In genomic region chr10:2358586-2358985, GRCh38 we compare ENCODE assay signal across 38 cellular contexts.
"Had no signal": no experiment of that assay in that cellular context is flagged by ENCODE, and none has a peak within 500 bp of the region (broad histone marks: within the 10 kb centered on the region; RNA-seq: fewer than 3 reads in every experiment).

No MANE protein-coding gene starts in this region.

- H3K4me3 Mint-ChIP-seq: activated CD4-positive, alpha-beta memory T cell treated with anti-CD3 and anti-CD28 coated beads, Interleukin-2, amount 10 ng/mL, durations not matched to agents 7 days and 5 days; activated CD4-positive, alpha-beta T cell treated with anti-CD3 and anti-CD28 coated beads for 36 hours; activated CD4-positive, alpha-beta T cell treated with anti-CD3 and anti-CD28 coated beads, Interleukin-2, amount 10 ng/mL, durations not matched to agents 7 days and 5 days; activated CD8-positive, alpha-beta memory T cell treated with anti-CD3 and anti-CD28 coated beads, Interleukin-2, amount 10 ng/mL, durations not matched to agents 7 days and 5 days; activated CD8-positive, alpha-beta T cell treated with anti-CD3 and anti-CD28 coated beads, Interleukin-2, amount 10 ng/mL, durations not matched to agents 7 days and 5 days; activated naive CD4-positive, alpha-beta T cell treated with anti-CD3 and anti-CD28 coated beads, Interleukin-2, amount 10 ng/mL, durations not matched to agents 7 days and 5 days; activated naive CD4-positive, alpha-beta T cell treated with anti-CD3 and anti-CD28 coated beads, Interleukin-2, amount 50 U/mL, for 24 hours; activated naive CD8-positive, alpha-beta T cell; activated naive CD8-positive, alpha-beta T cell treated with anti-CD3 and anti-CD28 coated beads, Interleukin-2, amount 10 ng/mL, durations not matched to agents 7 days and 5 days; activated naive CD8-positive, alpha-beta T cell treated with anti-CD3 and anti-CD28 coated beads, Interleukin-2, amount 50 U/mL, for 24 hours; activated T-cell treated with anti-CD3 and anti-CD28 coated beads, Interleukin-2, amount 50 U/mL, for 24 hours; brain; central memory CD8-positive, alpha-beta T cell; T-helper 1 cell treated with Interleukin-12 subunit alpha and Interleukin-12 subunit beta and Interleukin-4 antibody, amounts not matched to agents 30 μg/mL and 1 μg/mL, for 36 hours; T-helper 2 cell treated with Interferon-gamma antibody and Interleukin-4, amounts not matched to agents 5 μg/mL and 100 μg/mL, for 36 hours; WTC11 had no signal

- H3K27ac Mint-ChIP-seq: activated CD4-positive, alpha-beta memory T cell treated with anti-CD3 and anti-CD28 coated beads, Interleukin-2, amount 10 ng/mL, durations not matched to agents 7 days and 5 days; activated CD4-positive, alpha-beta T cell treated with anti-CD3 and anti-CD28 coated beads for 36 hours; activated CD4-positive, alpha-beta T cell treated with anti-CD3 and anti-CD28 coated beads, Interleukin-2, amount 10 ng/mL, durations not matched to agents 7 days and 5 days; activated CD8-positive, alpha-beta memory T cell treated with anti-CD3 and anti-CD28 coated beads, Interleukin-2, amount 10 ng/mL, durations not matched to agents 7 days and 5 days; activated CD8-positive, alpha-beta T cell treated with anti-CD3 and anti-CD28 coated beads, Interleukin-2, amount 10 ng/mL, durations not matched to agents 7 days and 5 days; activated naive CD4-positive, alpha-beta T cell treated with anti-CD3 and anti-CD28 coated beads, Interleukin-2, amount 10 ng/mL, durations not matched to agents 7 days and 5 days; activated naive CD4-positive, alpha-beta T cell treated with anti-CD3 and anti-CD28 coated beads, Interleukin-2, amount 50 U/mL, for 24 hours; activated naive CD8-positive, alpha-beta T cell; activated naive CD8-positive, alpha-beta T cell treated with anti-CD3 and anti-CD28 coated beads, Interleukin-2, amount 10 ng/mL, durations not matched to agents 7 days and 5 days; activated naive CD8-positive, alpha-beta T cell treated with anti-CD3 and anti-CD28 coated beads, Interleukin-2, amount 50 U/mL, for 24 hours; activated T-cell treated with anti-CD3 and anti-CD28 coated beads, Interleukin-2, amount 50 U/mL, for 24 hours; activated T-helper 2 cell treated with anti-CD3 and anti-CD28 coated beads, Interferon-gamma antibody, Interleukin-2, Interleukin-4, amounts not matched to agents 10 μg/mL and 5 μg/mL and 100 μg/mL, durations not matched to agents 14 hours and 24 hours and 36 hours; brain; T-helper 1 cell treated with Interleukin-12 subunit alpha and Interleukin-12 subunit beta and Interleukin-4 antibody, amounts not matched to agents 30 μg/mL and 1 μg/mL, for 36 hours; T-helper 2 cell treated with Interferon-gamma antibody and Interleukin-4, amounts not matched to agents 5 μg/mL and 100 μg/mL, for 36 hours; WTC11 had no signal

- H3K9me3 Mint-ChIP-seq: activated CD4-positive, alpha-beta memory T cell treated with anti-CD3 and anti-CD28 coated beads, Interleukin-2, amount 10 ng/mL, durations not matched to agents 7 days and 5 days; activated CD4-positive, alpha-beta T cell treated with anti-CD3 and anti-CD28 coated beads, Interleukin-2, amount 10 ng/mL, durations not matched to agents 7 days and 5 days; activated naive CD4-positive, alpha-beta T cell treated with anti-CD3 and anti-CD28 coated beads, Interleukin-2, amount 10 ng/mL, durations not matched to agents 7 days and 5 days; activated naive CD4-positive, alpha-beta T cell treated with anti-CD3 and anti-CD28 coated beads, Interleukin-2, amount 50 U/mL, for 24 hours; activated naive CD8-positive, alpha-beta T cell treated with anti-CD3 and anti-CD28 coated beads, Interleukin-2, amount 10 ng/mL, durations not matched to agents 7 days and 5 days; activated naive CD8-positive, alpha-beta T cell treated with anti-CD3 and anti-CD28 coated beads, Interleukin-2, amount 50 U/mL, for 24 hours; activated T-cell treated with anti-CD3 and anti-CD28 coated beads, Interleukin-2, amount 50 U/mL, for 24 hours; activated T-helper 2 cell treated with anti-CD3 and anti-CD28 coated beads, Interferon-gamma antibody, Interleukin-2, Interleukin-4, amounts not matched to agents 10 μg/mL and 5 μg/mL and 100 μg/mL, durations not matched to agents 14 hours and 24 hours and 36 hours; brain; T-helper 1 cell treated with Interleukin-12 subunit alpha and Interleukin-12 subunit beta and Interleukin-4 antibody, amounts not matched to agents 30 μg/mL and 1 μg/mL, for 36 hours; T-helper 2 cell treated with Interferon-gamma antibody and Interleukin-4, amounts not matched to agents 5 μg/mL and 100 μg/mL, for 36 hours; WTC11 had no signal

- ATAC-seq: activated CD4-positive, alpha-beta T cell treated with anti-CD3 and anti-CD28 coated beads for 36 hours; activated CD4-positive, CD25-positive, alpha-beta regulatory T cell treated with anti-CD3 and anti-CD28 coated beads, Interleukin-2, amount 50 U/mL, for 24 hours; activated CD8-positive, alpha-beta memory T cell treated with anti-CD3 and anti-CD28 coated beads, Interleukin-2, amount 10 ng/mL, durations not matched to agents 7 days and 5 days; activated CD8-positive, alpha-beta T cell treated with anti-CD3 and anti-CD28 coated beads, Interleukin-2, amount 10 ng/mL, durations not matched to agents 7 days and 5 days; activated naive CD8-positive, alpha-beta T cell treated with anti-CD3 and anti-CD28 coated beads, Interleukin-2, amount 50 U/mL, for 24 hours; WTC11 had no signal

- H3K4me1 Mint-ChIP-seq: activated CD4-positive, alpha-beta memory T cell treated with anti-CD3 and anti-CD28 coated beads, Interleukin-2, amount 10 ng/mL, durations not matched to agents 7 days and 5 days; activated CD4-positive, alpha-beta T cell treated with anti-CD3 and anti-CD28 coated beads for 36 hours; activated CD4-positive, alpha-beta T cell treated with anti-CD3 and anti-CD28 coated beads, Interleukin-2, amount 10 ng/mL, durations not matched to agents 7 days and 5 days; activated CD8-positive, alpha-beta memory T cell treated with anti-CD3 and anti-CD28 coated beads, Interleukin-2, amount 10 ng/mL, durations not matched to agents 7 days and 5 days; activated naive CD4-positive, alpha-beta T cell treated with anti-CD3 and anti-CD28 coated beads, Interleukin-2, amount 10 ng/mL, durations not matched to agents 7 days and 5 days; activated naive CD4-positive, alpha-beta T cell treated with anti-CD3 and anti-CD28 coated beads, Interleukin-2, amount 50 U/mL, for 24 hours; activated naive CD8-positive, alpha-beta T cell treated with anti-CD3 and anti-CD28 coated beads, Interleukin-2, amount 10 ng/mL, durations not matched to agents 7 days and 5 days; activated naive CD8-positive, alpha-beta T cell treated with anti-CD3 and anti-CD28 coated beads, Interleukin-2, amount 50 U/mL, for 24 hours; central memory CD8-positive, alpha-beta T cell had no signal

- H3K27ac ChIP-seq: ascending aorta, cardiac muscle cell, WERI-Rb-1 had no signal

- H3K27me3 Mint-ChIP-seq: activated CD4-positive, alpha-beta memory T cell treated with anti-CD3 and anti-CD28 coated beads, Interleukin-2, amount 10 ng/mL, durations not matched to agents 7 days and 5 days; activated CD4-positive, alpha-beta T cell treated with anti-CD3 and anti-CD28 coated beads, Interleukin-2, amount 10 ng/mL, durations not matched to agents 7 days and 5 days; activated CD8-positive, alpha-beta memory T cell treated with anti-CD3 and anti-CD28 coated beads, Interleukin-2, amount 10 ng/mL, durations not matched to agents 7 days and 5 days; activated naive CD4-positive, alpha-beta T cell treated with anti-CD3 and anti-CD28 coated beads, Interleukin-2, amount 10 ng/mL, durations not matched to agents 7 days and 5 days; activated naive CD4-positive, alpha-beta T cell treated with anti-CD3 and anti-CD28 coated beads, Interleukin-2, amount 50 U/mL, for 24 hours; activated naive CD8-positive, alpha-beta T cell; activated naive CD8-positive, alpha-beta T cell treated with anti-CD3 and anti-CD28 coated beads, Interleukin-2, amount 10 ng/mL, durations not matched to agents 7 days and 5 days; central memory CD8-positive, alpha-beta T cell had no signal

- DNase-seq: activated CD4-positive, alpha-beta memory T cell treated with anti-CD3 and anti-CD28 coated beads, Interleukin-2, amount 10 ng/mL, durations not matched to agents 7 days and 5 days; activated CD4-positive, alpha-beta T cell treated with anti-CD3 and anti-CD28 coated beads for 1 hour; activated CD4-positive, alpha-beta T cell treated with anti-CD3 and anti-CD28 coated beads for 36 hours; activated CD4-positive, alpha-beta T cell treated with anti-CD3 and anti-CD28 coated beads for 48 hours; activated CD4-positive, alpha-beta T cell treated with anti-CD3 and anti-CD28 coated beads, Interleukin-2, amount 10 ng/mL, durations not matched to agents 7 days and 5 days; activated CD4-positive, alpha-beta T cell treated with anti-CD3 and anti-CD28 coated beads, Interleukin-2, amount 50 U/mL, for 48 hours; activated CD4-positive, CD25-positive, alpha-beta regulatory T cell; activated CD8-positive, alpha-beta memory T cell treated with anti-CD3 and anti-CD28 coated beads for 24 hours; activated CD8-positive, alpha-beta memory T cell treated with anti-CD3 and anti-CD28 coated beads, Interleukin-2, amount 10 ng/mL, durations not matched to agents 7 days and 5 days; activated CD8-positive, alpha-beta memory T cell treated with anti-CD3 and anti-CD28 coated beads, Interleukin-2, amount 50 U/mL, for 48 hours; activated CD8-positive, alpha-beta T cell treated with anti-CD3 and anti-CD28 coated beads, Interleukin-2, amount 10 ng/mL, durations not matched to agents 7 days and 5 days; activated effector memory CD4-positive, alpha-beta T cell treated with Interleukin-2 at 50 U/mL for 16 hours; activated gamma-delta T cell; activated naive CD4-positive, alpha-beta T cell treated with anti-CD3 and anti-CD28 coated beads, Interleukin-2, amount 10 ng/mL, durations not matched to agents 7 days and 5 days; activated naive CD4-positive, alpha-beta T cell treated with Interleukin-2 at 50 U/mL for 16 hours; activated naive CD8-positive, alpha-beta T cell treated with anti-CD3 and anti-CD28 coated beads, Interleukin-2, amount 10 ng/mL, durations not matched to agents 7 days and 5 days; activated naive CD8-positive, alpha-beta T cell treated with anti-CD3 and anti-CD28 coated beads, Interleukin-2, amount 50 U/mL, for 24 hours; activated T-cell treated with anti-CD3 and anti-CD28 coated beads, Interleukin-2, amount 50 U/mL, for 24 hours; activated T-cell treated with anti-CD3 and anti-CD28 coated beads, Interleukin-2, amount 50 U/mL, for 48 hours; amygdala; anterior cingulate cortex; caudate nucleus; SW 1271; T-helper 1 cell; T-helper 2 cell; T-helper 9 cell; WERI-Rb-1 had no signal

- H3K4me3 ChIP-seq: ascending aorta, cardiac muscle cell had no signal

- H3K9me3 ChIP-seq: ascending aorta had no signal

- H3K36me3 Mint-ChIP-seq: activated CD8-positive, alpha-beta memory T cell treated with anti-CD3 and anti-CD28 coated beads, Interleukin-2, amount 10 ng/mL, durations not matched to agents 7 days and 5 days; activated naive CD4-positive, alpha-beta T cell treated with anti-CD3 and anti-CD28 coated beads, Interleukin-2, amount 10 ng/mL, durations not matched to agents 7 days and 5 days; activated naive CD4-positive, alpha-beta T cell treated with anti-CD3 and anti-CD28 coated beads, Interleukin-2, amount 50 U/mL, for 24 hours; activated naive CD8-positive, alpha-beta T cell; activated naive CD8-positive, alpha-beta T cell treated with anti-CD3 and anti-CD28 coated beads, Interleukin-2, amount 10 ng/mL, durations not matched to agents 7 days and 5 days; brain; WTC11 had no signal

- H3K36me3 ChIP-seq: ascending aorta, cardiac muscle cell, WERI-Rb-1 had no signal

- H3K4me1 ChIP-seq: ascending aorta had no signal

- H3K27me3 ChIP-seq: ascending aorta, cardiac muscle cell had no signal
